In genomic region chr19:11090264-11091032, GRCh38 we compare ENCODE assay signal across 8 cellular contexts. TPM values are rescaled to one million over a fixed set of nuclear protein-coding genes. Genes with fewer than 3 reads are reported as not detected.
DNase-seq lines count a peak whose midpoint lies in the region; ATAC-seq, FAIRE-seq and TF ChIP-seq lines count a peak whose summit lies in the region.

No MANE protein-coding gene starts in this region.

- H3K4me1 ChIP-seq in keratinocyte (ENCODE audit: control insufficient read depth, extremely low read depth, insufficient read depth, low read length), result peaks cover 50% of the 10 kb centered on the region

- dilution Hi-C loops in keratinocyte (cut with MboI; ENCODE audit: extremely low pct_ligation_motif_present, low sequenced_read_pairs), result no loop called here

- no peak for TF ChIP-seq CTCF in keratinocyte (optimal IDR thresholded peaks at IDR 0.05 in 1 of 3, IDR thresholded peaks at IDR 0.05 in 1 of 3, conservative IDR thresholded peaks at IDR 0.05 in 1 of 3; ENCODE audit: extremely low read depth in 1 of 3, insufficient read depth in 2 of 3, low read length in 3 of 3)

- H3K27ac ChIP-seq in keratinocyte (ENCODE audit: control insufficient read depth, insufficient read depth, low read length), result peak overlapping the region; percentile 90

- peaks cover 20 to 35% of the 10 kb centered on the region in 2 experiments for H3K36me3 ChIP-seq in keratinocyte (ENCODE audit: control insufficient read depth in 2 of 2, extremely low read depth in 1 of 2, insufficient read depth in 2 of 2, low read length in 2 of 2)

- no peak overlapping the region for H2AFZ ChIP-seq in keratinocyte (ENCODE audit: control insufficient read depth, low read length)

- peak overlapping the region; percentile 94 for H3K9ac ChIP-seq in keratinocyte (ENCODE audit: control insufficient read depth, extremely low read depth, insufficient read depth, low read length)

- DNase-seq in AG08395 (ENCODE audit: low spot score) (peak; percentile 90), NCI-H446 (lab: John Stamatoyannopoulos, UW) (peak; percentile 92 to 95), cerebellar cortex (ENCODE audit: low spot score) (peak; percentile 98), keratinocyte (ENCODE audit: low read depth, low spot score) (no peak)
- DNase-seq in activated CD4-positive, CD25-positive, alpha-beta regulatory T cell treated with anti-CD3 and anti-CD28 coated beads, Interleukin-2, amount 50 U/mL, for 72 hours, result peak; percentile 95
- DNase-seq in stimulated activated CD4-positive, alpha-beta T cell treated with anti-CD3 and anti-CD28 coated beads, Interleukin-12 subunit alpha, Interleukin-12 subunit beta, amount 100 ng/mL, for 4 hours, result peak; percentile 97

- H3K9me1 ChIP-seq in keratinocyte (ENCODE audit: control insufficient read depth, extremely low read depth, insufficient read depth, low read length), result no peaks in the 10 kb centered on the region

- no peaks in the 10 kb centered on the region for H3K9me3 ChIP-seq in keratinocyte (ENCODE audit: control insufficient read depth, low read depth, low read length)

- H3K79me2 ChIP-seq in keratinocyte (ENCODE audit: control insufficient read depth, insufficient read depth, low read length), result peaks cover 56% of the 10 kb centered on the region

- peak overlapping the region; percentile 70 for H3K4me2 ChIP-seq in keratinocyte (ENCODE audit: control insufficient read depth, extremely low read depth, insufficient read depth, low read depth, low read length)

- no peak for FAIRE-seq in keratinocyte (lab: Jason Lieb, UNC)

- ATAC-seq in GM19035 (IDR thresholded peaks at IDR 0.05; ENCODE audit: unreplicated experiment) (peak; percentile 72), HG03342 (IDR thresholded peaks at IDR 0.05; ENCODE audit: unreplicated experiment) (peak; percentile 50)

- peak overlapping the region; percentile 85 to 98 (median 87) for H3K4me3 ChIP-seq in keratinocyte (ENCODE audit: control insufficient read depth in 2 of 3, extremely low read depth in 1 of 3, insufficient read depth in 2 of 3, low read depth in 1 of 3, low read length in 3 of 3)

- H4K20me1 ChIP-seq in keratinocyte (ENCODE audit: control insufficient read depth, extremely low read depth, insufficient read depth, low read length), result peaks cover 24% of the 10 kb centered on the region

- no peaks in the 10 kb centered on the region for H3K27me3 ChIP-seq in keratinocyte (ENCODE audit: control insufficient read depth, extremely low read depth, insufficient read depth, low read length)

RNA-seq across cellular contexts. Expression of gene LDLR, which starts 1.2 kb away (rescaled TPM):
- 182 to 325 TPM (median 241 TPM) in 3 replicates for polyA plus RNA-seq in keratinocyte
- polyA plus RNA-seq in keratinocyte (2011; ENCODE audit: low read depth), result 88.4 TPM
- polyA plus RNA-seq in keratinocyte (2011; cell fraction: cytosol; rRNA removed), result 106 and 112 TPM in 2 replicates
- 592 and 620 TPM in 2 replicates for polyA plus RNA-seq in keratinocyte (2011; cell fraction: nucleus; rRNA removed)
- polyA plus RNA-seq in keratinocyte (2012; ENCODE audit: low replicate concordance), result 111 and 279 TPM in 2 replicates
- 329 to 852 TPM (median 451 TPM) in 3 replicates for polyA minus RNA-seq in keratinocyte
- 266 TPM for polyA minus RNA-seq in keratinocyte (2011; cell fraction: cytosol; rRNA and poly(A)+ RNA removed)
- polyA minus RNA-seq in keratinocyte (2011; cell fraction: nucleus; rRNA and poly(A)+ RNA removed), result 877 and 920 TPM in 2 replicates
